Comparison of ENCODE assay signal across 28 cellular contexts in the genomic region with DNA sequence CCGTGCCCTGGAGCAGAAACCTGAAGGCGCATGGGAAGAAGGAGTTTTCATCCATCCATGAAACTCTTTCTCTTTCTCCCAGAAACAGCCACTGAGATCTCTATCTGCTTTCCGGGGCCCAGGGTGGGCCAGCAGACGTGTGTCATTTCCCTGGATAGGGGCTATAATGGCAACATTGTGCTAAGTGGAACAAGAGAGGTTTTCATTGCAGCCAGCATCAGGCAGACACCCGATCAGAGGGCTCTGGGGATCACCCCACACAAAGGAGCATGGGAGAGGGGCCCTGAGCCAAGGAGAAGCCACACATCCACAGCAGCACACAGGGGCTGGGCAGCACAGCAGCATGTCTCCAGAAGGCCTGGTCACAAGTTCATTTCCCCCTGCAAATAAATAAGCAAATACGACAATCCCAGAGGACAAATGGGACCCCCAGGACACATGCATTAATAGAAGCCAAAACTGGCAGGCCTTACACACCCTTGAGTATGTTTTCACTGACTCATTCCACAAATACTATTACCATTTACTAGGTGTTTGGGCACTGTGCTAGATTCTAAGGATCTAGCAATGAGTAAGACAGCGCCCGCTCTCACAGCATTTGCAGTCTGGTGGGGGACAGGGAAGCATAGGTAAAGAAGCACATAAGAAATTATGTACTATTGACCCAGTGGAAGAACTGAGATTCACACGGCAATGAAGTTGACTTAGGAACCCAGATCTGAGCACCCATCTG. TPM values are rescaled to one million over a fixed set of nuclear protein-coding genes. Genes with fewer than 3 reads are reported as not detected.
DNase-seq lines count a peak whose midpoint lies in the region; ATAC-seq, FAIRE-seq and TF ChIP-seq lines count a peak whose summit lies in the region.
"Had no signal": no experiment of that assay in that cellular context is flagged by ENCODE, and none has a peak within 500 bp of the region (broad histone marks: within the 10 kb centered on the region; RNA-seq: fewer than 3 reads in every experiment).

No MANE protein-coding gene starts in this region.

- TF ChIP-seq CTCF in neural crest cell (conservative IDR thresholded peaks at IDR 0.05), result no peak
- TF ChIP-seq CTCF in kidney (IDR thresholded peaks at IDR 0.05; ENCODE audit: borderline replicate concordance, extremely low read depth, insufficient read depth), result no peak
- no peak for TF ChIP-seq CTCF in D721Med (IDR thresholded peaks at IDR 0.05; ENCODE audit: insufficient read depth, missing control alignments)

- no peaks in the 10 kb centered on the region for H3K27me3 ChIP-seq in right cardiac atrium (ENCODE audit: control insufficient read depth, insufficient read depth)
- H3K27me3 ChIP-seq: brain microvascular endothelial cell had no signal

- H3K9ac ChIP-seq in kidney (ENCODE audit: low read length in 2 of 2), result no peak overlapping the region

- DNase-seq in right cardiac atrium, result no peak
- no peak for DNase-seq in Right ventricle myocardium superior
- DNase-seq in foreskin melanocyte, result peak; percentile 85
- peak; percentile 25 for DNase-seq in neural crest cell (ENCODE audit: low read depth, low spot score)
- no peak for DNase-seq in kidney
- DNase-seq in activated naive CD8-positive, alpha-beta T cell treated with anti-CD3 and anti-CD28 coated beads for 36 hours, result no peak
- no peak for DNase-seq in D721Med (ENCODE audit: insufficient read length, low spot score)
- DNase-seq in T-helper 1 cell, result no peak
- DNase-seq: activated B cell treated with CpG ODN at 0.5 μM for 24 hours; activated CD4-positive, alpha-beta T cell treated with anti-CD3 and anti-CD28 coated beads, Interleukin-2, amount 50 U/mL, for 4 hours; brain microvascular endothelial cell; Caco-2; DND-41; endodermal cell; glutamatergic neuron; KG1; naive thymus-derived CD8-positive, alpha-beta T cell; NCI-H1417 treated with DMSO at 0.1 percent for 48 hours; NCI-H510A treated with DMSO at 0.1 percent for 48 hours; PC-9; SHP77 treated with DMSO at 0.1 percent for 48 hours; stomach; SW 1271 had no signal

- no peak overlapping the region for H3K4me3 ChIP-seq in right cardiac atrium (ENCODE audit: low read length)
- no peak overlapping the region for H3K4me3 ChIP-seq in kidney (ENCODE audit: low read length in 2 of 2)
- H3K4me3 ChIP-seq: PC-9, stomach had no signal

- peak overlapping the region; percentile 38 for H3K27ac ChIP-seq in right cardiac atrium (ENCODE audit: low read length)
- H3K27ac ChIP-seq in kidney (ENCODE audit: low read depth in 2 of 2, low read length in 2 of 2), result no peak overlapping the region
- H3K27ac ChIP-seq: brain microvascular endothelial cell, PC-9, stomach had no signal

- intact Hi-C loops in right cardiac atrium (cut with DNase I) (loop anchor here in 3 of 4 donors (5.0 to 10.0 kb wide), 3 partner anchors 97 to 297 kb away; no protein-coding TSS in a partner anchor), Right ventricle myocardium superior (cut with DNase I) (no loop called here), kidney (cut with DNase I) (no loop called here)

- H3K4me1 Mint-ChIP-seq in neural crest cell, result peaks cover 35% of the 10 kb centered on the region
- H3K4me1 Mint-ChIP-seq in activated naive CD8-positive, alpha-beta T cell treated with anti-CD3 and anti-CD28 coated beads for 36 hours, result peaks cover 9% of the 10 kb centered on the region

- WGBS in right cardiac atrium, result 79% methylated on average over 9 of the region's 9 CpGs

- peaks cover 12% of the 10 kb centered on the region for H3K9me3 Mint-ChIP-seq in neural crest cell
- H3K9me3 Mint-ChIP-seq in activated naive CD8-positive, alpha-beta T cell treated with anti-CD3 and anti-CD28 coated beads for 36 hours, result peaks cover 12% of the 10 kb centered on the region
- H3K9me3 Mint-ChIP-seq: activated T-helper 2 cell treated with anti-CD3 and anti-CD28 coated beads, Interferon-gamma antibody, Interleukin-2, Interleukin-4, amounts not matched to agents 10 μg/mL and 5 μg/mL and 100 μg/mL, durations not matched to agents 14 hours and 24 hours and 36 hours; endodermal cell had no signal

- peak overlapping the region; percentile 94 for H3K27ac Mint-ChIP-seq in neural crest cell (ENCODE audit: unreplicated experiment)
- H3K27ac Mint-ChIP-seq in activated naive CD8-positive, alpha-beta T cell treated with anti-CD3 and anti-CD28 coated beads for 36 hours, result no peak overlapping the region
- H3K27ac Mint-ChIP-seq: activated B cell treated with CpG ODN at 0.5 μM for 24 hours; activated T-helper 2 cell treated with anti-CD3 and anti-CD28 coated beads, Interferon-gamma antibody, Interleukin-2, Interleukin-4, amounts not matched to agents 10 μg/mL and 5 μg/mL and 100 μg/mL, durations not matched to agents 14 hours and 24 hours and 36 hours; endodermal cell; naive thymus-derived CD8-positive, alpha-beta T cell; type B pancreatic cell had no signal

- FAIRE-seq in kidney (lab: Jason Lieb, UNC), result no peak
- FAIRE-seq in D721Med (lab: Jason Lieb, UNC), result no peak
- FAIRE-seq: colon, GM12891 had no signal

- no peaks in the 10 kb centered on the region for H3K9me3 ChIP-seq in right cardiac atrium (ENCODE audit: control insufficient read depth, low read length)
- peaks cover 5 to 8% of the 10 kb centered on the region in 2 donors for H3K9me3 ChIP-seq in kidney (ENCODE audit: control insufficient read depth in 1 of 2, low read length in 2 of 2)

- no peaks in the 10 kb centered on the region for H3K4me1 ChIP-seq in right cardiac atrium (ENCODE audit: control insufficient read depth, insufficient read depth, low read length)
- no peaks in the 10 kb centered on the region for H3K4me1 ChIP-seq in kidney (ENCODE audit: control insufficient read depth in 1 of 2, insufficient read depth in 1 of 2, low read depth in 1 of 2, low read length in 2 of 2)

- H3K4me3 Mint-ChIP-seq in neural crest cell, result peak overlapping the region; percentile 65
- no peak overlapping the region for H3K4me3 Mint-ChIP-seq in activated naive CD8-positive, alpha-beta T cell treated with anti-CD3 and anti-CD28 coated beads for 36 hours
- H3K4me3 Mint-ChIP-seq: activated B cell treated with CpG ODN at 0.5 μM for 24 hours; endodermal cell; naive thymus-derived CD8-positive, alpha-beta T cell; type B pancreatic cell had no signal

- no peak for ATAC-seq in right cardiac atrium
- ATAC-seq in Right ventricle myocardium superior (ENCODE audit: poor library complexity), result no peak
- ATAC-seq: left lobe of liver; naive thymus-derived CD8-positive, alpha-beta T cell had no signal

- H3K36me3 Mint-ChIP-seq in neural crest cell (ENCODE audit: low read depth), result peaks cover 2% of the 10 kb centered on the region
- H3K36me3 Mint-ChIP-seq in activated naive CD8-positive, alpha-beta T cell treated with anti-CD3 and anti-CD28 coated beads for 36 hours, result peaks cover 2% of the 10 kb centered on the region
- H3K36me3 Mint-ChIP-seq: type B pancreatic cell had no signal

- H3K27me3 Mint-ChIP-seq in neural crest cell (ENCODE audit: low read depth), result peaks cover 49% of the 10 kb centered on the region
- H3K27me3 Mint-ChIP-seq in activated naive CD8-positive, alpha-beta T cell treated with anti-CD3 and anti-CD28 coated beads for 36 hours, result peaks cover 24% of the 10 kb centered on the region

- H3K36me3 ChIP-seq in kidney (ENCODE audit: control insufficient read depth in 1 of 2, insufficient read depth in 2 of 2, low read length in 2 of 2), result no peaks in the 10 kb centered on the region
- H3K36me3 ChIP-seq: brain microvascular endothelial cell, stomach had no signal

RNA-seq across cellular contexts. Expression of gene AFAP1L1, which starts 4.3 kb away (rescaled TPM):
- total RNA-seq in right cardiac atrium (10 to 100 TPM; 36.9 to 59.7 (median 42.7) TPM), Right ventricle myocardium superior (42.2 TPM), neural crest cell (11.6 and 13.9 TPM in 2 replicates), kidney (14.8 TPM)
- polyA plus RNA-seq in right cardiac atrium (26.2 TPM), kidney (ENCODE audit: insufficient read depth, low read depth, low replicate concordance) (4.8 TPM)
- under 1 TPM; 0.66 to 0.94 TPM for total RNA-seq in activated naive CD8-positive, alpha-beta T cell treated with anti-CD3 and anti-CD28 coated beads for 36 hours
- total RNA-seq: activated B cell treated with CpG ODN at 0.5 μM for 24 hours; activated T-helper 2 cell treated with anti-CD3 and anti-CD28 coated beads, Interferon-gamma antibody, Interleukin-2, Interleukin-4, amounts not matched to agents 10 μg/mL and 5 μg/mL and 100 μg/mL, durations not matched to agents 14 hours and 24 hours and 36 hours had no signal

Comparison
In these comparisons a context has a peak if more than half of its experiments do, and no peak if none do; other contexts are left out.
1. intact Hi-C loops: an anchor here in right cardiac atrium (5.0 to 10.0 kb wide); none called in Right ventricle myocardium superior and kidney.
2. DNase-seq: peak in foreskin melanocyte (single experiment) and neural crest cell (single experiment); none in right cardiac atrium (0 of 3), Right ventricle myocardium superior (single experiment), kidney (single experiment), activated naive CD8-positive, alpha-beta T cell treated with anti-CD3 and anti-CD28 coated beads for 36 hours (single experiment), D721Med (single experiment) and T-helper 1 cell (0 of 5).